ENCODE assay signal across 1 cellular context in the genomic region with DNA sequence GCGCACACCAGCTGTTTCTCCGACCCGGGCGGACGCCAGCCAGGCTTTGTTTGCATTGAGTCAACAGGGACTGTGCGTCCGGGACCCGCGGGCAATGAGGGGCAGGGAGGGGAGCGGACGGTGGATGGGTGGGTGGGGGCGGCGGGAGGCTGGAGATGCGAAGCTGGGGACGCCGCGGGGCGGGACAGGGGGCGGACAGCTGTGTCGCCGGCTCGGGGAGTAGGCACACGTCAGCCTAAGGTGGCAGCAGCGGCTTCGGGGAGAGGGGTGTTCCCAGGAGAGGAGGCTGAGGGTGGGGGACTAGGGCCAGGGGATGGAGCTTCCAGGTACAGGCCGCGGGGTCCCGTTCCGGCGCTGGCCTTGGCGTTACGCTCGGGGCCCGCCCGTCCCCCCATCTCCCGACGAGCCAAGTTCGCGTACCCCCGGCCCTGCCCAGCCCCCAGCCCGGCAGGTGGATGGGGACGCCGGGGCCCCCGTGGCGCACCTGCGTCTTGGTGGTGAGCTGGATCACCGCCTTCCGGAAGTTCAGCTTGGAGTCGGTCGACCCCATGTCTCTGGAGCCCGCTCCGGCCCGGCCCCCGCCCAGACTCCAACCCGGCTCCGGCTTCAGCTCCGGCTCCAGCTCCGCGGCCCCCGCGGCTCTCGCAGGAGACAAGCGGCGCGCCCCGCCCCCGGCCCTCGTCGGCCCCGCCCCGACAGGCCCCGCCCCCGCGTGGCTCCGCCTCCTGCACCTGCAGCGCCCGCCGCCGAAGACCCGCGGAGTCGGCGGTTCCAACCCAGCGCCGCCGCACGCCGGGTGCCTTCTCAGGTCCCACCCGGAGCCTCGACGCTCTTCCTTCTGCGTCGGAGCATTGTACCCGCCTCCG.
TF ChIP-seq lines count a peak whose summit lies in the region.

A gene with protein sequence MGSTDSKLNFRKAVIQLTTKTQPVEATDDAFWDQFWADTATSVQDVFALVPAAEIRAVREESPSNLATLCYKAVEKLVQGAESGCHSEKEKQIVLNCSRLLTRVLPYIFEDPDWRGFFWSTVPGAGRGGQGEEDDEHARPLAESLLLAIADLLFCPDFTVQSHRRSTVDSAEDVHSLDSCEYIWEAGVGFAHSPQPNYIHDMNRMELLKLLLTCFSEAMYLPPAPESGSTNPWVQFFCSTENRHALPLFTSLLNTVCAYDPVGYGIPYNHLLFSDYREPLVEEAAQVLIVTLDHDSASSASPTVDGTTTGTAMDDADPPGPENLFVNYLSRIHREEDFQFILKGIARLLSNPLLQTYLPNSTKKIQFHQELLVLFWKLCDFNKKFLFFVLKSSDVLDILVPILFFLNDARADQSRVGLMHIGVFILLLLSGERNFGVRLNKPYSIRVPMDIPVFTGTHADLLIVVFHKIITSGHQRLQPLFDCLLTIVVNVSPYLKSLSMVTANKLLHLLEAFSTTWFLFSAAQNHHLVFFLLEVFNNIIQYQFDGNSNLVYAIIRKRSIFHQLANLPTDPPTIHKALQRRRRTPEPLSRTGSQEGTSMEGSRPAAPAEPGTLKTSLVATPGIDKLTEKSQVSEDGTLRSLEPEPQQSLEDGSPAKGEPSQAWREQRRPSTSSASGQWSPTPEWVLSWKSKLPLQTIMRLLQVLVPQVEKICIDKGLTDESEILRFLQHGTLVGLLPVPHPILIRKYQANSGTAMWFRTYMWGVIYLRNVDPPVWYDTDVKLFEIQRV (minus strand): TSS at position 653 of the 866 bp plus-strand sequence. CDS start 103 bp downstream, at position 550.

TF ChIP-seq in K562, 482 proteins besides CTCF, POLR2A, EP300 and RAD21 (continued from another document and continues in another):
- TF ChIP-seq ZBTB7A (IDR thresholded peaks at IDR 0.05; ENCODE audit: borderline replicate concordance, control insufficient read depth, low read depth, low read length) (peak; percentile 79; the same call in 1 of the 2 replicates), ZNF431 (CRISPR knock-in tag; IDR thresholded peaks at IDR 0.05) (no peak), ZNF586 (CRISPR knock-in tag; conservative IDR thresholded peaks at IDR 0.05) (no peak), SIX5 (IDR thresholded peaks at IDR 0.05; ENCODE audit: borderline replicate concordance in 1 of 2, insufficient read depth in 1 of 2, low read depth in 1 of 2, low read length in 2 of 2) (no peak), MAFG (tag; conservative IDR thresholded peaks at IDR 0.05) (no peak), PHF8 (IDR thresholded peaks at IDR 0.05; ENCODE audit: borderline replicate concordance, low read length) (peak; percentile 22; the same call in 1 of the 2 replicates), BCOR (IDR thresholded peaks at IDR 0.05) (no peak), PURB (CRISPR knock-in tag; IDR thresholded peaks at IDR 0.05; ENCODE audit: low read depth) (no peak), SMAD1 (IDR thresholded peaks at IDR 0.05; ENCODE audit: low read depth, low read length, partially characterized antibody) (no peak), CREBBP (IDR thresholded peaks at IDR 0.05; ENCODE audit: low read depth, low read length) (no peak), FOXP1 (CRISPR knock-in tag; IDR thresholded peaks at IDR 0.05) (no peak), GATA2 (CRISPR knock-in tag; IDR thresholded peaks at IDR 0.05) (no peak), TEAD4 (IDR thresholded peaks at IDR 0.05; ENCODE audit: low read length) (no peak), TEAD4 (CRISPR knock-in tag; IDR thresholded peaks at IDR 0.05; ENCODE audit: borderline replicate concordance) (no peak), STAT5B (CRISPR knock-in tag; IDR thresholded peaks at IDR 0.05) (no peak), ZNF778 (CRISPR knock-in tag; IDR thresholded peaks at IDR 0.05) (no peak), ZFX (CRISPR knock-in tag; IDR thresholded peaks at IDR 0.05) (0 out of 2 replicates have a peak, but pooled peaks have one; percentile 43), LCOR (CRISPR knock-in tag; IDR thresholded peaks at IDR 0.05) (no peak), ZBTB8A (IDR thresholded peaks at IDR 0.05; ENCODE audit: partially characterized antibody) (no peak), CBX3 (IDR thresholded peaks at IDR 0.05; ENCODE audit: borderline replicate concordance in 1 of 2, low read length in 2 of 2) (no peak), CREM (IDR thresholded peaks at IDR 0.05; ENCODE audit: low read depth) (0 out of 2 replicates have a peak, but pooled peaks have one; percentile 1), RBFOX2 (IDR thresholded peaks at IDR 0.05; ENCODE audit: low read depth, low read length) (peak; percentile 47), TBL1XR1 (IDR thresholded peaks at IDR 0.05; ENCODE audit: low read length in 2 of 2) (no peak), DNMT1 (IDR thresholded peaks at IDR 0.05) (no peak), MYNN (IDR thresholded peaks at IDR 0.05) (no peak), MYNN (CRISPR knock-in tag; IDR thresholded peaks at IDR 0.05) (no peak), TOE1 (IDR thresholded peaks at IDR 0.05; ENCODE audit: borderline replicate concordance) (no peak), TOE1 (CRISPR knock-in tag; IDR thresholded peaks at IDR 0.05; ENCODE audit: borderline replicate concordance, low read depth) (no peak), DPF2 (IDR thresholded peaks at IDR 0.05) (no peak), BHLHE40 (IDR thresholded peaks at IDR 0.05; ENCODE audit: low read length) (0 out of 2 replicates have a peak, but pooled peaks have one; percentile 8), C11orf30 (IDR thresholded peaks at IDR 0.05; ENCODE audit: low read depth) (no peak), SMARCB1 (IDR thresholded peaks at IDR 0.05; ENCODE audit: insufficient read length, low read depth) (no peak), SMC3 (conservative IDR thresholded peaks at IDR 0.05; ENCODE audit: insufficient read depth, low read depth, low read length) (no peak), MCM5 (IDR thresholded peaks at IDR 0.05; ENCODE audit: low read depth) (no peak), KDM2B (CRISPR knock-in tag; IDR thresholded peaks at IDR 0.05) (0 out of 2 replicates have a peak, but pooled peaks have one; percentile 47), ELF2 (CRISPR knock-in tag; IDR thresholded peaks at IDR 0.05) (no peak), KDM5B (IDR thresholded peaks at IDR 0.05; ENCODE audit: insufficient replicate concordance, low read depth, low read length) (no peak), CAMTA2 (CRISPR knock-in tag; conservative IDR thresholded peaks at IDR 0.05) (no peak), TCF3 (CRISPR knock-in tag; IDR thresholded peaks at IDR 0.05) (no peak), RBM15 (IDR thresholded peaks at IDR 0.05; ENCODE audit: insufficient read depth, low read length) (no peak), ZNF668 (CRISPR knock-in tag; IDR thresholded peaks at IDR 0.05) (no peak), IFI16 (CRISPR knock-in tag; IDR thresholded peaks at IDR 0.05) (no peak), ZNF561 (CRISPR knock-in tag; conservative IDR thresholded peaks at IDR 0.05) (no peak), NUFIP1 (IDR thresholded peaks at IDR 0.05; ENCODE audit: partially characterized antibody) (no peak)
- TF ChIP-seq, protein P1, sequence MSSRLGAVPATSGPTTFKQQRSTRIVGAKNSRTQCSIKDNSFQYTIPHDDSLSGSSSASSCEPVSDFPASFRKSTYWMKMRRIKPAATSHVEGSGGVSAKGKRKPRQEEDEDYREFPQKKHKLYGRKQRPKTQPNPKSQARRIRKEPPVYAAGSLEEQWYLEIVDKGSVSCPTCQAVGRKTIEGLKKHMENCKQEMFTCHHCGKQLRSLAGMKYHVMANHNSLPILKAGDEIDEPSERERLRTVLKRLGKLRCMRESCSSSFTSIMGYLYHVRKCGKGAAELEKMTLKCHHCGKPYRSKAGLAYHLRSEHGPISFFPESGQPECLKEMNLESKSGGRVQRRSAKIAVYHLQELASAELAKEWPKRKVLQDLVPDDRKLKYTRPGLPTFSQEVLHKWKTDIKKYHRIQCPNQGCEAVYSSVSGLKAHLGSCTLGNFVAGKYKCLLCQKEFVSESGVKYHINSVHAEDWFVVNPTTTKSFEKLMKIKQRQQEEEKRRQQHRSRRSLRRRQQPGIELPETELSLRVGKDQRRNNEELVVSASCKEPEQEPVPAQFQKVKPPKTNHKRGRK (tag; IDR thresholded peaks at IDR 0.05): no peak
- TF ChIP-seq, protein P2, sequence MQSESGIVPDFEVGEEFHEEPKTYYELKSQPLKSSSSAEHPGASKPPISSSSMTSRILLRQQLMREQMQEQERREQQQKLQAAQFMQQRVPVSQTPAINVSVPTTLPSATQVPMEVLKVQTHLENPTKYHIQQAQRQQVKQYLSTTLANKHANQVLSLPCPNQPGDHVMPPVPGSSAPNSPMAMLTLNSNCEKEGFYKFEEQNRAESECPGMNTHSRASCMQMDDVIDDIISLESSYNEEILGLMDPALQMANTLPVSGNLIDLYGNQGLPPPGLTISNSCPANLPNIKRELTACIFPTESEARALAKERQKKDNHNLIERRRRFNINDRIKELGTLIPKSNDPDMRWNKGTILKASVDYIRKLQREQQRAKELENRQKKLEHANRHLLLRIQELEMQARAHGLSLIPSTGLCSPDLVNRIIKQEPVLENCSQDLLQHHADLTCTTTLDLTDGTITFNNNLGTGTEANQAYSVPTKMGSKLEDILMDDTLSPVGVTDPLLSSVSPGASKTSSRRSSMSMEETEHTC (IDR thresholded peaks at IDR 0.05): no peak
- TF ChIP-seq, protein P3, sequence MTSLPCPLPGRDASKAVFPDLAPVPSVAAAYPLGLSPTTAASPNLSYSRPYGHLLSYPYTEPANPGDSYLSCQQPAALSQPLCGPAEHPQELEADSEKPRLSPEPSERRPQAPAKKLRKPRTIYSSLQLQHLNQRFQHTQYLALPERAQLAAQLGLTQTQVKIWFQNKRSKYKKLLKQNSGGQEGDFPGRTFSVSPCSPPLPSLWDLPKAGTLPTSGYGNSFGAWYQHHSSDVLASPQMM (CRISPR knock-in tag; IDR thresholded peaks at IDR 0.05): no peak
- TF ChIP-seq, protein P4, sequence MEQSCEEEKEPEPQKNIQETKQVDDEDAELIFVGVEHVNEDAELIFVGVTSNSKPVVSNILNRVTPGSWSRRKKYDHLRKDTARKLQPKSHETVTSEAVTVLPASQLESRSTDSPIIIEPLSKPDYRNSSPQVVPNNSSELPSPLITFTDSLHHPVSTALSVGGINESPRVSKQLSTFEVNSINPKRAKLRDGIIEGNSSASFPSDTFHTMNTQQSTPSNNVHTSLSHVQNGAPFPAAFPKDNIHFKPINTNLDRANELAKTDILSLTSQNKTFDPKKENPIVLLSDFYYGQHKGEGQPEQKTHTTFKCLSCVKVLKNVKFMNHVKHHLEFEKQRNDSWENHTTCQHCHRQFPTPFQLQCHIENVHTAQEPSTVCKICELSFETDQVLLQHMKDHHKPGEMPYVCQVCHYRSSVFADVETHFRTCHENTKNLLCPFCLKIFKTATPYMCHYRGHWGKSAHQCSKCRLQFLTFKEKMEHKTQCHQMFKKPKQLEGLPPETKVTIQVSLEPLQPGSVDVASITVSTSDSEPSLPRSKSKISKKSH (CRISPR knock-in tag; IDR thresholded peaks at IDR 0.05): no peak
- TF ChIP-seq, protein P5, sequence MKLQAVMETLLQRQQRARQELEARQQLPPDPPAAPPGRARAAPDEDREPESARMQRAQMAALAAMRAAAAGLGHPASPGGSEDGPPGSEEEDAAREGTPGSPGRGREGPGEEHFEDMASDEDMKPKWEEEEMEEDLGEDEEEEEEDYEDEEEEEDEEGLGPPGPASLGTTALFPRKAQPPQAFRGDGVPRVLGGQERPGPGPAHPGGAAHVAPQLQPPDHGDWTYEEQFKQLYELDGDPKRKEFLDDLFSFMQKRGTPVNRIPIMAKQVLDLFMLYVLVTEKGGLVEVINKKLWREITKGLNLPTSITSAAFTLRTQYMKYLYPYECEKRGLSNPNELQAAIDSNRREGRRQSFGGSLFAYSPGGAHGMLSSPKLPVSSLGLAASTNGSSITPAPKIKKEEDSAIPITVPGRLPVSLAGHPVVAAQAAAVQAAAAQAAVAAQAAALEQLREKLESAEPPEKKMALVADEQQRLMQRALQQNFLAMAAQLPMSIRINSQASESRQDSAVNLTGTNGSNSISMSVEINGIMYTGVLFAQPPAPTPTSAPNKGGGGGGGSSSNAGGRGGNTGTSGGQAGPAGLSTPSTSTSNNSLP (IDR thresholded peaks at IDR 0.05; ENCODE audit: borderline replicate concordance, low read depth, low read length): no peak
- TF ChIP-seq, protein P6, sequence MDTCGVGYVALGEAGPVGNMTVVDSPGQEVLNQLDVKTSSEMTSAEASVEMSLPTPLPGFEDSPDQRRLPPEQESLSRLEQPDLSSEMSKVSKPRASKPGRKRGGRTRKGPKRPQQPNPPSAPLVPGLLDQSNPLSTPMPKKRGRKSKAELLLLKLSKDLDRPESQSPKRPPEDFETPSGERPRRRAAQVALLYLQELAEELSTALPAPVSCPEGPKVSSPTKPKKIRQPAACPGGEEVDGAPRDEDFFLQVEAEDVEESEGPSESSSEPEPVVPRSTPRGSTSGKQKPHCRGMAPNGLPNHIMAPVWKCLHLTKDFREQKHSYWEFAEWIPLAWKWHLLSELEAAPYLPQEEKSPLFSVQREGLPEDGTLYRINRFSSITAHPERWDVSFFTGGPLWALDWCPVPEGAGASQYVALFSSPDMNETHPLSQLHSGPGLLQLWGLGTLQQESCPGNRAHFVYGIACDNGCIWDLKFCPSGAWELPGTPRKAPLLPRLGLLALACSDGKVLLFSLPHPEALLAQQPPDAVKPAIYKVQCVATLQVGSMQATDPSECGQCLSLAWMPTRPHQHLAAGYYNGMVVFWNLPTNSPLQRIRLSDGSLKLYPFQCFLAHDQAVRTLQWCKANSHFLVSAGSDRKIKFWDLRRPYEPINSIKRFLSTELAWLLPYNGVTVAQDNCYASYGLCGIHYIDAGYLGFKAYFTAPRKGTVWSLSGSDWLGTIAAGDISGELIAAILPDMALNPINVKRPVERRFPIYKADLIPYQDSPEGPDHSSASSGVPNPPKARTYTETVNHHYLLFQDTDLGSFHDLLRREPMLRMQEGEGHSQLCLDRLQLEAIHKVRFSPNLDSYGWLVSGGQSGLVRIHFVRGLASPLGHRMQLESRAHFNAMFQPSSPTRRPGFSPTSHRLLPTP (IDR thresholded peaks at IDR 0.05; ENCODE audit: borderline replicate concordance, extremely low read depth, insufficient read length): no peak
- TF ChIP-seq, protein P7, sequence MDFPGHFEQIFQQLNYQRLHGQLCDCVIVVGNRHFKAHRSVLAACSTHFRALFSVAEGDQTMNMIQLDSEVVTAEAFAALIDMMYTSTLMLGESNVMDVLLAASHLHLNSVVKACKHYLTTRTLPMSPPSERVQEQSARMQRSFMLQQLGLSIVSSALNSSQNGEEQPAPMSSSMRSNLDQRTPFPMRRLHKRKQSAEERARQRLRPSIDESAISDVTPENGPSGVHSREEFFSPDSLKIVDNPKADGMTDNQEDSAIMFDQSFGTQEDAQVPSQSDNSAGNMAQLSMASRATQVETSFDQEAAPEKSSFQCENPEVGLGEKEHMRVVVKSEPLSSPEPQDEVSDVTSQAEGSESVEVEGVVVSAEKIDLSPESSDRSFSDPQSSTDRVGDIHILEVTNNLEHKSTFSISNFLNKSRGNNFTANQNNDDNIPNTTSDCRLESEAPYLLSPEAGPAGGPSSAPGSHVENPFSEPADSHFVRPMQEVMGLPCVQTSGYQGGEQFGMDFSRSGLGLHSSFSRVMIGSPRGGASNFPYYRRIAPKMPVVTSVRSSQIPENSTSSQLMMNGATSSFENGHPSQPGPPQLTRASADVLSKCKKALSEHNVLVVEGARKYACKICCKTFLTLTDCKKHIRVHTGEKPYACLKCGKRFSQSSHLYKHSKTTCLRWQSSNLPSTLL (IDR thresholded peaks at IDR 0.05): no peak
